In the genomic region with DNA sequence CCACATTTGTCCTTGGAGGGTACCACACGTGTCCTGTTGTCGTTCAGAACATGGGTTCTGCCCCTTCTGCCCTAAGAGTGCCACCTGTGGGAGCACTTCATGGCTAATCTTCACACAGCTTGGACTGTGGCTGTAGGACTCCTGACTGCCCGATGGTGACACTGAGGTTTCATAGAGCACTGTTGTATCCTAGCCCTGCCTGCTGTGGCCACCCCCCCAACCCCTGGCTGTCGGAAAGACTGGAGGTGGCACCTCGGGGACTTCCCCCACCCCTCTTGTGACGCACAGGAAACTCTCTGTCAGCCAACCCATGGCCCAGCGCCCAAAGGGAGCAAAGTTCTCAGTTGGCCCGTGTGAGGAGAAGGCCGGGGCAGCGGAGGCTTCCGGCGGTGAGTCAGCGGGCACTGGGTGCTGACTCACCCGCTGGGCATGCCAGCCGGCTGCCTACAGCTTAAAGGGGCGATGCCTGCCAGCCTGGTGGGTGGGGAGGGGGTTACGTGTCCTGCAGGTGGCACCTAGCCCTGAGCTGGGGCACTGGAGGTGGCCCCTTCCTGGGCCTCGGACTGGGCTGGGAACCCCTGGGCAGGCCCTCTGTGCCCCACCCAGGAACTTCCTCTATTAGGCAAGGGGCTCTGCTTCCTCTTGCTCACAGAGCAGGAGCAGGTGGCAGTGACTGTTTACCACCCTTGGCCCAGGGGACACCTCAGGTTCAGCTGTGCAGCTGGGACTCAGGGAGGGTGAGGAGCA, we compare ENCODE assay signal across 8 cellular contexts. TPM values are rescaled to one million over a fixed set of nuclear protein-coding genes. Genes with fewer than 3 reads are reported as not detected.
DNase-seq lines count a peak whose midpoint lies in the region; ATAC-seq and TF ChIP-seq lines count a peak whose summit lies in the region.

No MANE protein-coding gene starts in this region.

- peaks cover 39% of the 10 kb centered on the region for H3K4me1 Mint-ChIP-seq in activated T-cell treated with anti-CD3 and anti-CD28 coated beads, Interleukin-2, amount 50 U/mL, for 72 hours (ENCODE audit: low read depth)
- peaks cover 49% of the 10 kb centered on the region for H3K4me1 Mint-ChIP-seq in osteocyte (ENCODE audit: unreplicated experiment)

- peak overlapping the region; percentile 96 to 98 for H3K4me3 Mint-ChIP-seq in activated T-cell treated with anti-CD3 and anti-CD28 coated beads, Interleukin-2, amount 50 U/mL, for 72 hours
- H3K4me3 Mint-ChIP-seq in osteocyte (ENCODE audit: unreplicated experiment), result peak overlapping the region; percentile 96

- CTCF ChIA-PET in Panc1 (lab: Charles Lee), result no interaction called here

- H3K4me1 ChIP-seq in Panc1 (ENCODE audit: control insufficient read depth, insufficient read depth, low read length) (peaks cover 38% of the 10 kb centered on the region), thoracic aorta (ENCODE audit: control insufficient read depth in 1 of 2, low read depth in 2 of 2) (peaks cover 43 to 51% of the 10 kb centered on the region in 2 donors)

- H3K36me3 Mint-ChIP-seq in activated T-cell treated with anti-CD3 and anti-CD28 coated beads, Interleukin-2, amount 50 U/mL, for 72 hours (ENCODE audit: insufficient read depth in 2 of 2), result peaks cover 9 to 20% of the 10 kb centered on the region in 2 donors
- no peaks in the 10 kb centered on the region for H3K36me3 Mint-ChIP-seq in osteocyte (ENCODE audit: unreplicated experiment)

- TF ChIP-seq CTCF in Panc1 (IDR thresholded peaks at IDR 0.05) (no peak), fibroblast of mammary gland (conservative IDR thresholded peaks at IDR 0.05; ENCODE audit: control insufficient read depth, insufficient read depth, low read depth, low read length) (no peak), osteocyte (IDR thresholded peaks at IDR 0.05) (no peak), thoracic aorta (IDR thresholded peaks at IDR 0.05) (no peak)

- ATAC-seq in GM18867 (IDR thresholded peaks at IDR 0.05; ENCODE audit: unreplicated experiment) (peak; percentile 39), HG03175 (IDR thresholded peaks at IDR 0.05; ENCODE audit: unreplicated experiment) (peak; percentile 38), Panc1 (peak; percentile 76), thoracic aorta (ENCODE audit: insufficient number of reproducible peaks, low FRiP score, low read depth) (peak; percentile 34)
- ATAC-seq in activated T-cell treated with anti-CD3 and anti-CD28 coated beads, Interleukin-2, amount 50 U/mL, for 72 hours (replicated peaks in 1 of 2), result peak; percentile 74

- H3K36me3 ChIP-seq in Panc1 (ENCODE audit: control insufficient read depth, insufficient read depth, low read length), result peaks cover 2% of the 10 kb centered on the region; the same call in 1 of the 2 replicates
- peaks cover 4% of the 10 kb centered on the region for H3K36me3 ChIP-seq in thoracic aorta

- in situ Hi-C loops in Panc1 (cut with HindIII; ENCODE audit: low pct_unique_long_range_greater_than_20kb, low sequenced_read_pairs), result no loop called here

- DNase-seq in Panc1 (ENCODE audit: low read depth, low spot score), result peak; percentile 83
- peak; percentile 96 to 97 for DNase-seq in activated T-cell treated with anti-CD3 and anti-CD28 coated beads, Interleukin-2, amount 50 U/mL, for 72 hours
- DNase-seq in fibroblast of mammary gland (ENCODE audit: low read depth), result peak; percentile 95
- DNase-seq in osteocyte (ENCODE audit: extremely low spot score, unreplicated experiment), result peak; percentile 95
- DNase-seq in thoracic aorta (ENCODE audit: low spot score), result peak; percentile 94
- DNase-seq in DMS79 treated with DMSO at 0.1 percent for 48 hours (lab: John Stamatoyannopoulos, UW), result no peak

- peak overlapping the region; percentile 8 to 65 for H3K4me3 ChIP-seq in Panc1 (ENCODE audit: low read depth in 2 of 2, low read length in 2 of 2)
- H3K4me3 ChIP-seq in fibroblast of mammary gland (ENCODE audit: control insufficient read depth, low read depth, low read length), result peak overlapping the region; percentile 84
- H3K4me3 ChIP-seq in thoracic aorta, result peak overlapping the region; percentile 88

- H3K27me3 ChIP-seq in Panc1 (ENCODE audit: control insufficient read depth, insufficient read depth, low read length) (no peaks in the 10 kb centered on the region), thoracic aorta (replicated peaks; ENCODE audit: insufficient read depth) (no peaks in the 10 kb centered on the region)

- H3K9me3 Mint-ChIP-seq in activated T-cell treated with anti-CD3 and anti-CD28 coated beads, Interleukin-2, amount 50 U/mL, for 72 hours, result no peaks in the 10 kb centered on the region
- H3K9me3 Mint-ChIP-seq in osteocyte (ENCODE audit: unreplicated experiment), result no peaks in the 10 kb centered on the region

- peak overlapping the region; percentile 89 for H3K27ac Mint-ChIP-seq in activated T-cell treated with anti-CD3 and anti-CD28 coated beads, Interleukin-2, amount 50 U/mL, for 72 hours
- peak overlapping the region; percentile 83 for H3K27ac Mint-ChIP-seq in osteocyte (ENCODE audit: unreplicated experiment)

- POLR2A ChIA-PET in Panc1 (lab: Charles Lee), result no interaction called here

- BruUV-seq in Panc1 (replicated peaks; lab: Mats Ljungman, UMichigan), result no TSS peak

- intact Hi-C loops in Panc1 (cut with micrococcal nuclease; ENCODE audit: unreplicated experiment), result loop anchor here (10.0 kb wide), 1 partner anchor 163 kb away; a partner anchor contains a TSS

- H3K27ac ChIP-seq in Panc1 (ENCODE audit: low read length) (peak overlapping the region; percentile 90), thoracic aorta (peak overlapping the region; percentile 87 to 96)

- no peaks in the 10 kb centered on the region for H3K27me3 Mint-ChIP-seq in activated T-cell treated with anti-CD3 and anti-CD28 coated beads, Interleukin-2, amount 50 U/mL, for 72 hours (ENCODE audit: low read depth)
- H3K27me3 Mint-ChIP-seq in osteocyte (ENCODE audit: unreplicated experiment), result no peaks in the 10 kb centered on the region

- H3K9me3 ChIP-seq in Panc1 (ENCODE audit: control insufficient read depth, insufficient read depth, low read depth, low read length) (no peaks in the 10 kb centered on the region), thoracic aorta (no peaks in the 10 kb centered on the region)

RNA-seq across cellular contexts. Expression of a gene that starts 3.4 kb away (rescaled TPM):
- 44.4 TPM for total RNA-seq in Panc1 (2021; ENCODE audit: unreplicated experiment)
- 46.3 TPM for polyA plus RNA-seq in Panc1 (2012; ENCODE audit: insufficient read length)
- 100 to 1,000 TPM; 104 to 107 TPM for total RNA-seq in activated T-cell treated with anti-CD3 and anti-CD28 coated beads, Interleukin-2, amount 50 U/mL, for 72 hours
- 33.1 and 36.2 TPM in 2 replicates for total RNA-seq in osteocyte
- total RNA-seq in thoracic aorta, result 10 to 100 TPM; 66.6 to 81.1 TPM

RNA-seq across cellular contexts. Expression of a gene that starts 34.7 kb away (rescaled TPM):
- total RNA-seq in Panc1 (2021; ENCODE audit: unreplicated experiment) (2.8 TPM), osteocyte (18.5 and 18.8 TPM in 2 replicates), thoracic aorta (1 to 10 TPM; 8.4 to 9.7 TPM)
- polyA plus RNA-seq in Panc1 (2012; ENCODE audit: insufficient read length), result 4.0 TPM
- 1 to 10 TPM; 7.4 to 8.8 TPM for total RNA-seq in activated T-cell treated with anti-CD3 and anti-CD28 coated beads, Interleukin-2, amount 50 U/mL, for 72 hours

Comparison
In these comparisons a context has a peak if more than half of its experiments do, and no peak if none do; other contexts are left out.
1. H3K4me3 ChIP-seq: peak in every context shown above with its lines; median percentile 88 in thoracic aorta; 84 in fibroblast of mammary gland; 36 in Panc1.